Comparison of ENCODE assay signal across 1 cellular context in the genomic region with DNA sequence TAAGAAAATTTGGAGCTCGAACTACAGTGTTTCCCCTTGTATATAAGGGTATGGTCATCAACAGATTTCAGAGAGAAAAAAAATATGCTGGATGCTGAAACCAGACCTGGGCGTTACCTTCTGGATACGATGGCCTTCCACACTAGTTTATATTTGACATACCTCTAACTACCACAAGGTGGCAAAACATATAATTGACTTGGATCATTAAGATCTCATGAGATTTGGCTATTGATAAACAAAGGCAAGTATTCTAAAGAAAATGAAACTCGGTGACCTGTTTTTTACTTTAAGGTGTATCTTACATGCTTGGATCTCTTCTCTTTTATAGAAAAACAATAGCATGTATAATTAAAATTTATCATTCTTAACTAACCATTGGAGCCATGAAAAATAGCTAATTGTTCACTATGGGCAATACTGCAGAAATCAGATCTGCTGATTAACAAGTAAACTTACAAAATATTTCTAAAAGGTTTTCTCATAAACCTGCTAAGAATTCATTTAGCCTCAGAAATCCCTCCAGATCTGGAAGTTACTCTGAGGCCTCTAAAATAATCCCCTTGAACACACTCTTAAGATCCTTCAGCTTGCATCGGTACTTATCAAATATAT.
TF ChIP-seq lines count a peak whose summit lies in the region.

No MANE protein-coding gene starts in this region.

TF ChIP-seq in HepG2, 621 proteins besides CTCF, POLR2A, EP300 and RAD21 (continued from another document):
- TF ChIP-seq SOX13 (IDR thresholded peaks at IDR 0.05) (no peak), SOX13 (CRISPR knock-in tag; conservative IDR thresholded peaks at IDR 0.05 in 1 of 2, IDR thresholded peaks at IDR 0.05 in 1 of 2) (no peak), SIX1 (CRISPR knock-in tag; IDR thresholded peaks at IDR 0.05; ENCODE audit: borderline replicate concordance) (no peak), ZNF558 (CRISPR knock-in tag; IDR thresholded peaks at IDR 0.05; ENCODE audit: borderline replicate concordance) (no peak), CHD2 (IDR thresholded peaks at IDR 0.05; ENCODE audit: low read depth, low read length) (no peak)
